Comparison of ENCODE assay signal across 1 cellular context in the genomic region with DNA sequence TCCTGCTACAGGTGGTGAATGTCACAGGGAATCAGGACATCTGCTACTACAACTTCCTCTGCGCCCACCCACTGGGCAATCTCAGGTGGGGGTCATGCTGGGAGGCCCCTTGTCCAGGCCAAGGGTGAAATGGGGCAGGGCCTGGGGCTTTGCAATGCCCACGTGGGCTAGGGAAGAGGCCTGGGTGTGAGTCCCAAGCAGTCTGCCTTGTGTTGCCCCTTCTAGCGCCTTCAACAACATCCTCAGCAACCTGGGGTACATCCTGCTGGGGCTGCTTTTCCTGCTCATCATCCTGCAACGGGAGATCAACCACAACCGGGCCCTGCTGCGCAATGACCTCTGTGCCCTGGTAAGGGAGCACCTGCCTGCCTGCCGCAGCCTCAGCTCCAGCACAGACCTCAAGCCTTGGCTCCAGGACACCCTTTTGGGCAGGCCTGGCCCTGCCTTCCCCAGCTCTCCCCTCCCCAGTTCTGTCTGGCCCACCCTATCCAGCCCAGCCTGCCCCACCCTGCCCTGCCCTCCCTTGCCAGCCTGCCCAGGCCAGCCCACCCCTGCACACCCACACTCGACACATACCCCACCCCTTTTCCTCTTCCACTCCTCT.
TF ChIP-seq lines count a peak whose summit lies in the region.

No MANE protein-coding gene starts in this region.

TF ChIP-seq in HepG2, 621 proteins besides CTCF, POLR2A, EP300 and RAD21:
- TF ChIP-seq ZNF549 (CRISPR knock-in tag; IDR thresholded peaks at IDR 0.05) (no peak), TBX2 (CRISPR knock-in tag; IDR thresholded peaks at IDR 0.05; ENCODE audit: borderline replicate concordance) (no peak), ZNF33A (CRISPR knock-in tag; IDR thresholded peaks at IDR 0.05; ENCODE audit: borderline replicate concordance) (no peak), ZNF672 (CRISPR knock-in tag; IDR thresholded peaks at IDR 0.05) (no peak)
- TF ChIP-seq, protein P1, sequence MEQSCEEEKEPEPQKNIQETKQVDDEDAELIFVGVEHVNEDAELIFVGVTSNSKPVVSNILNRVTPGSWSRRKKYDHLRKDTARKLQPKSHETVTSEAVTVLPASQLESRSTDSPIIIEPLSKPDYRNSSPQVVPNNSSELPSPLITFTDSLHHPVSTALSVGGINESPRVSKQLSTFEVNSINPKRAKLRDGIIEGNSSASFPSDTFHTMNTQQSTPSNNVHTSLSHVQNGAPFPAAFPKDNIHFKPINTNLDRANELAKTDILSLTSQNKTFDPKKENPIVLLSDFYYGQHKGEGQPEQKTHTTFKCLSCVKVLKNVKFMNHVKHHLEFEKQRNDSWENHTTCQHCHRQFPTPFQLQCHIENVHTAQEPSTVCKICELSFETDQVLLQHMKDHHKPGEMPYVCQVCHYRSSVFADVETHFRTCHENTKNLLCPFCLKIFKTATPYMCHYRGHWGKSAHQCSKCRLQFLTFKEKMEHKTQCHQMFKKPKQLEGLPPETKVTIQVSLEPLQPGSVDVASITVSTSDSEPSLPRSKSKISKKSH (CRISPR knock-in tag; IDR thresholded peaks at IDR 0.05; ENCODE audit: borderline replicate concordance) = no peak
TF ChIP-seq in HepG2: peak in this region for 0.
